ENCODE assay signal across 9 cellular contexts in genomic region chr19:50332264-50333038, GRCh38. TPM values are rescaled to one million over a fixed set of nuclear protein-coding genes. Genes with fewer than 3 reads are reported as not detected.
A peak's percentile ranks its signal among the peaks of the same experiment; 100 is the strongest.
DNase-seq lines count a peak whose midpoint lies in the region; ATAC-seq and TF ChIP-seq lines count a peak whose summit lies in the region.
"Had no signal": no experiment of that assay in that cellular context is flagged by ENCODE, and none has a peak within 500 bp of the region (broad histone marks: within the 10 kb centered on the region; RNA-seq: fewer than 3 reads in every experiment).

No MANE protein-coding gene starts in this region.

- peaks cover 26 to 52% (median 50%) of the 10 kb centered on the region in 3 donors for H3K4me1 Mint-ChIP-seq in IgD-negative memory B cell

- H3K27me3 ChIP-seq in DND-41 (ENCODE audit: insufficient read depth, low read length, poor library complexity) (no peaks in the 10 kb centered on the region), ectodermal cell (ENCODE audit: control insufficient read depth, insufficient read depth, low read length, poor library complexity, severe bottlenecking) (peaks cover 23% of the 10 kb centered on the region)

- TF ChIP-seq CTCF in DND-41 (IDR thresholded peaks at IDR 0.05; ENCODE audit: borderline replicate concordance, extremely low read depth, low read length, poor library complexity, severe bottlenecking), result no peak

- H3K4me3 ChIP-seq in DND-41 (ENCODE audit: low read depth in 1 of 2, low read length in 2 of 2) (peak overlapping the region in 1 of 2 experiments; percentile 56; a peak in 2 of 4 replicates), ectodermal cell (ENCODE audit: insufficient read depth, low read depth, low read length) (peak overlapping the region; percentile 63)

- 34 to 40% methylated on average over 19 of the region's 19 CpGs for WGBS in ectodermal cell, 2 experiments

- no peaks in the 10 kb centered on the region for H3K9me3 Mint-ChIP-seq in IgD-negative memory B cell

- H3K27ac Mint-ChIP-seq in IgD-negative memory B cell, result peak overlapping the region; percentile 74 to 94 (median 93)

- H3K4me2 ChIP-seq in DND-41 (ENCODE audit: insufficient read depth, low read length), result peak overlapping the region; percentile 69

- peaks cover 4% of the 10 kb centered on the region for H3K27me3 Mint-ChIP-seq in IgD-negative memory B cell

- H3K4me1 ChIP-seq in DND-41 (ENCODE audit: insufficient read depth, low read length), result peaks cover 26% of the 10 kb centered on the region
- no peaks in the 10 kb centered on the region for H3K4me1 ChIP-seq in ectodermal cell (ENCODE audit: control insufficient read depth, insufficient read depth, low read length)

- no peak for ATAC-seq in DND-41 (ENCODE audit: insufficient read depth, low read depth)

- no peaks in the 10 kb centered on the region for H4K20me1 ChIP-seq in DND-41 (ENCODE audit: insufficient read depth, low read length)

- H3K79me2 ChIP-seq in DND-41 (ENCODE audit: insufficient read depth, low read length), result no peaks in the 10 kb centered on the region

- peak overlapping the region; percentile 56; the same call in 1 of the 2 replicates for H3K9ac ChIP-seq in DND-41 (ENCODE audit: low read depth, low read length)

- no peaks in the 10 kb centered on the region for H3K36me3 ChIP-seq in DND-41 (ENCODE audit: insufficient read depth, low read length)
- no peaks in the 10 kb centered on the region for H3K36me3 ChIP-seq in ectodermal cell (ENCODE audit: control insufficient read depth, insufficient read depth, low read length)
- H3K36me3 ChIP-seq: uterus had no signal

- no peaks in the 10 kb centered on the region for H3K9me3 ChIP-seq in DND-41 (ENCODE audit: insufficient read depth, low read length, severe bottlenecking)
- H3K9me3 ChIP-seq in ectodermal cell (ENCODE audit: control insufficient read depth, low read length), result no peaks in the 10 kb centered on the region
- H3K9me3 ChIP-seq: uterus had no signal

- H2AFZ ChIP-seq in DND-41 (ENCODE audit: low read depth, low read length), result no peak overlapping the region

- H3K27ac ChIP-seq in DND-41 (ENCODE audit: low read length), result peak overlapping the region; percentile 76; the same call in 1 of the 2 replicates
- H3K27ac ChIP-seq in ectodermal cell (ENCODE audit: insufficient read depth, low read depth, low read length, poor library complexity, severe bottlenecking), result peak overlapping the region; percentile 93
- H3K27ac ChIP-seq: uterus had no signal

- no peak for DNase-seq in DND-41
- DNase-seq in pons (ENCODE audit: low spot score), result peak; percentile 57
- DNase-seq in SKM-1 (lab: John Stamatoyannopoulos, UW; ENCODE audit: unreplicated experiment), result no peak
- DNase-seq in GF-D8 (lab: John Stamatoyannopoulos, UW), result no peak
- DNase-seq in NCI-H1436 (lab: John Stamatoyannopoulos, UW), result no peak
- no peak for DNase-seq in occipital lobe (lab: John Stamatoyannopoulos, UW)

- H3K36me3 Mint-ChIP-seq in IgD-negative memory B cell, result peaks cover 8% of the 10 kb centered on the region

- peak overlapping the region; percentile 30 to 94 (median 86) for H3K4me3 Mint-ChIP-seq in IgD-negative memory B cell

RNA-seq across cellular contexts. Expression of gene KCNC3, which starts 3.3 kb away (rescaled TPM):
- not detected for polyA plus RNA-seq in IgD-negative memory B cell
- polyA plus RNA-seq in ectodermal cell (2013, experiment 1 of 4), result 11.1 TPM
- 12.3 TPM for polyA plus RNA-seq in ectodermal cell (2013, experiment 2 of 4)
- 6.0 TPM for polyA plus RNA-seq in ectodermal cell (2013, experiment 3 of 4)
- polyA plus RNA-seq in ectodermal cell (2013, experiment 4 of 4), result 9.1 TPM
- 2.3 TPM for total RNA-seq in occipital lobe

RNA-seq across cellular contexts. Expression of gene NAPSA, which starts 33.0 kb away (rescaled TPM):
- polyA plus RNA-seq in IgD-negative memory B cell, result 4.2 TPM
- polyA plus RNA-seq in ectodermal cell (2013, experiment 1 of 4), result 0.39 TPM
- polyA plus RNA-seq in ectodermal cell (2013, experiment 2 of 4), result 0.37 TPM
- polyA plus RNA-seq in ectodermal cell (2013, experiment 3 of 4), result 0.69 TPM
- polyA plus RNA-seq in ectodermal cell (2013, experiment 4 of 4), result 0.73 TPM
- 0.16 TPM for total RNA-seq in occipital lobe

RNA-seq across cellular contexts. Expression of gene NR1H2, which starts 43.8 kb away (rescaled TPM):
- 130 TPM for polyA plus RNA-seq in IgD-negative memory B cell
- polyA plus RNA-seq in ectodermal cell (2013, experiment 1 of 4), result 36.5 TPM
- polyA plus RNA-seq in ectodermal cell (2013, experiment 2 of 4), result 35.2 TPM
- 23.8 TPM for polyA plus RNA-seq in ectodermal cell (2013, experiment 3 of 4)
- 27.4 TPM for polyA plus RNA-seq in ectodermal cell (2013, experiment 4 of 4)
- total RNA-seq in occipital lobe, result 18.9 TPM

RNA-seq across cellular contexts. Expression of gene POLD1, which starts 51.7 kb away (rescaled TPM):
- 32.8 TPM for polyA plus RNA-seq in IgD-negative memory B cell
- polyA plus RNA-seq in ectodermal cell (2013, experiment 1 of 4), result 157 TPM
- polyA plus RNA-seq in ectodermal cell (2013, experiment 2 of 4), result 134 TPM
- 98.3 TPM for polyA plus RNA-seq in ectodermal cell (2013, experiment 3 of 4)
- 99.4 TPM for polyA plus RNA-seq in ectodermal cell (2013, experiment 4 of 4)
- total RNA-seq in occipital lobe, result 17.5 TPM
